10 cellular contexts compared by ENCODE assay signal in genomic region chr6:75147512-75147911, GRCh38. TPM values are rescaled to one million over a fixed set of nuclear protein-coding genes. Genes with fewer than 3 reads are reported as not detected.
DNase-seq lines count a peak whose midpoint lies in the region; ATAC-seq and TF ChIP-seq lines count a peak whose summit lies in the region.
"Had no signal": no experiment of that assay in that cellular context is flagged by ENCODE, and none has a peak within 500 bp of the region (broad histone marks: within the 10 kb centered on the region; RNA-seq: fewer than 3 reads in every experiment).

No MANE protein-coding gene starts in this region.

- H3K4me1 Mint-ChIP-seq in activated T-cell treated with anti-CD3 and anti-CD28 coated beads, Interleukin-2, amount 50 U/mL, for 4 hours (ENCODE audit: low read depth): no peaks in the 10 kb centered on the region
- H3K4me1 Mint-ChIP-seq: activated naive CD4-positive, alpha-beta T cell treated with anti-CD3 and anti-CD28 coated beads, Interleukin-2, amount 50 U/mL, for 24 hours had no signal

- TF ChIP-seq CTCF in HEK293 (tag by site-specific recombination; IDR thresholded peaks at IDR 0.05) (no peak), adrenal gland (IDR thresholded peaks at IDR 0.05) (no peak)

- DNase-seq in activated T-cell treated with anti-CD3 and anti-CD28 coated beads, Interleukin-2, amount 50 U/mL, for 4 hours: no peak
- DNase-seq in activated T-cell treated with anti-CD3 and anti-CD28 coated beads, Interleukin-2, amount 50 U/mL, for 1 hour: no peak
- no peak for DNase-seq in stimulated activated naive CD8-positive, alpha-beta T cell treated with anti-CD3 and anti-CD28 coated beads, Interleukin-15, Interleukin-2, amounts not matched to agents 100 U/mL and 50 U/mL, for 24 hours
- DNase-seq in adrenal gland (no peak), Right ventricle myocardium inferior (ENCODE audit: missing footprints) (no peak), trophoblast cell (no peak)

- no peak for TF ChIP-seq POLR2A in adrenal gland (IDR thresholded peaks at IDR 0.05)

- no peak overlapping the region for H2AK5ac ChIP-seq in trophoblast cell (ENCODE audit: low read length)

- H4K8ac ChIP-seq in trophoblast cell (ENCODE audit: low read depth, low read length): no peak overlapping the region

- intact Hi-C loops in adrenal gland (cut with DNase I) (no loop called here), Right ventricle myocardium inferior (cut with DNase I) (no loop called here)

- no peak overlapping the region for H2AFZ ChIP-seq in trophoblast cell (ENCODE audit: insufficient read depth, low read length, poor library complexity)

- no peak overlapping the region for H2BK120ac ChIP-seq in trophoblast cell (ENCODE audit: insufficient read depth, low read length, poor library complexity)

- H3K4ac ChIP-seq in trophoblast cell (ENCODE audit: low read depth, low read length): no peak overlapping the region

- no peak overlapping the region for H4K91ac ChIP-seq in trophoblast cell (ENCODE audit: low read depth, low read length)

- no peaks in the 10 kb centered on the region for H3K79me1 ChIP-seq in trophoblast cell (ENCODE audit: low read length)

- no peak overlapping the region for H2BK5ac ChIP-seq in trophoblast cell (ENCODE audit: low read depth, low read length, poor library complexity)

- WGBS in adrenal gland, 4 donors: 64 to 76% (median 72%) methylated on average over 2 of the region's 2 CpGs
- WGBS in trophoblast cell (ENCODE audit: extremely low coverage, insufficient coverage, insufficient read length): no CpG with 5 or more reads among the region's 2 CpGs

- CTCF ChIA-PET in HEK293 (lab: Yijun Ruan, JAX): interaction anchor here (0.6 to 1.2 kb wide), 4 partner anchors 41 to 873 kb away, joined by 3 read pairs; no protein-coding TSS in a partner anchor

- H3K27me3 ChIP-seq in adrenal gland (peaks cover 4% of the 10 kb centered on the region), trophoblast cell (ENCODE audit: insufficient read depth, low read length) (no peaks in the 10 kb centered on the region)

- H4K12ac ChIP-seq in trophoblast cell (ENCODE audit: low read depth, low read length): no peak overlapping the region

- no peak overlapping the region for H3K14ac ChIP-seq in trophoblast cell (ENCODE audit: low read length)

- no peaks in the 10 kb centered on the region for H3K4me1 ChIP-seq in HEK293 (ENCODE audit: control insufficient read depth, insufficient read depth, low read length)
- H3K4me1 ChIP-seq in adrenal gland (replicated peaks in 1 of 2): peaks cover 0 to 9% of the 10 kb centered on the region in 2 donors
- no peaks in the 10 kb centered on the region for H3K4me1 ChIP-seq in trophoblast cell (ENCODE audit: control insufficient read depth in 1 of 2, insufficient read depth in 2 of 2, low read length in 2 of 2)

- no peaks in the 10 kb centered on the region for H3K9me3 Mint-ChIP-seq in activated T-cell treated with anti-CD3 and anti-CD28 coated beads, Interleukin-2, amount 50 U/mL, for 4 hours
- H3K9me3 Mint-ChIP-seq: activated naive CD4-positive, alpha-beta T cell treated with anti-CD3 and anti-CD28 coated beads, Interleukin-2, amount 50 U/mL, for 24 hours had no signal

- H2BK12ac ChIP-seq in trophoblast cell (ENCODE audit: low read length): no peak overlapping the region

- no peak overlapping the region for H3K27ac ChIP-seq in HEK293 (ENCODE audit: extremely low read depth, low read depth, low read length)
- H3K27ac ChIP-seq in adrenal gland: no peak overlapping the region
- no peak overlapping the region for H3K27ac ChIP-seq in trophoblast cell (ENCODE audit: low read depth, low read length)
- H3K27ac ChIP-seq: VCaP had no signal

- no peaks in the 10 kb centered on the region for H3K79me2 ChIP-seq in trophoblast cell (ENCODE audit: control insufficient read depth, insufficient read depth, low read length, poor library complexity)

- peaks cover 0 to 3% of the 10 kb centered on the region in 2 experiments; a peak in 1 of 3 replicates for H3K36me3 ChIP-seq in HEK293 (ENCODE audit: control insufficient read depth in 2 of 2, insufficient read depth in 1 of 2, low read length in 2 of 2)
- no peaks in the 10 kb centered on the region for H3K36me3 ChIP-seq in adrenal gland (replicated peaks in 1 of 2)
- peaks cover 2 to 14% of the 10 kb centered on the region in 2 experiments for H3K36me3 ChIP-seq in trophoblast cell (ENCODE audit: control insufficient read depth in 1 of 2, insufficient read depth in 2 of 2, low read length in 2 of 2)

- no peak overlapping the region for H3K4me2 ChIP-seq in trophoblast cell (ENCODE audit: low read length)

- peak; percentile 69 to 80 for ATAC-seq in activated T-cell treated with anti-CD3 and anti-CD28 coated beads, Interleukin-2, amount 50 U/mL, for 4 hours
- peak; percentile 96 for ATAC-seq in HG03442 (IDR thresholded peaks at IDR 0.05; ENCODE audit: unreplicated experiment)
- ATAC-seq in stimulated activated naive CD8-positive, alpha-beta T cell treated with anti-CD3 and anti-CD28 coated beads, Interleukin-15, Interleukin-2, amounts not matched to agents 100 U/mL and 50 U/mL, for 24 hours: peak; percentile 78
- ATAC-seq in Right ventricle myocardium inferior: no peak

- POLR2A ChIA-PET in HEK293 (lab: Yijun Ruan, JAX): no interaction called here

- H3K18ac ChIP-seq in trophoblast cell (ENCODE audit: low read length): no peak overlapping the region

- no peak overlapping the region for H3K9ac ChIP-seq in trophoblast cell (ENCODE audit: low read length)

- H3K27me3 Mint-ChIP-seq in activated T-cell treated with anti-CD3 and anti-CD28 coated beads, Interleukin-2, amount 50 U/mL, for 4 hours (ENCODE audit: low read depth): peaks cover 6% of the 10 kb centered on the region

- H3K4me3 ChIP-seq in HEK293 (ENCODE audit: low read depth, low read length) (no peak overlapping the region), adrenal gland (no peak overlapping the region), trophoblast cell (ENCODE audit: low read depth, low read length) (no peak overlapping the region)

- no peak overlapping the region for H3K23ac ChIP-seq in trophoblast cell (ENCODE audit: low read length)

- H3K36me3 Mint-ChIP-seq in activated T-cell treated with anti-CD3 and anti-CD28 coated beads, Interleukin-2, amount 50 U/mL, for 4 hours (ENCODE audit: insufficient read depth): no peaks in the 10 kb centered on the region
- H3K36me3 Mint-ChIP-seq: activated naive CD4-positive, alpha-beta T cell treated with anti-CD3 and anti-CD28 coated beads, Interleukin-2, amount 50 U/mL, for 24 hours had no signal

- no peak overlapping the region for H3K4me3 Mint-ChIP-seq in activated T-cell treated with anti-CD3 and anti-CD28 coated beads, Interleukin-2, amount 50 U/mL, for 4 hours
- H3K4me3 Mint-ChIP-seq: activated naive CD4-positive, alpha-beta T cell treated with anti-CD3 and anti-CD28 coated beads, Interleukin-2, amount 50 U/mL, for 24 hours had no signal

- H3K9me3 ChIP-seq in HEK293 (ENCODE audit: control insufficient read depth, insufficient read depth, low read depth, low read length) (no peaks in the 10 kb centered on the region), adrenal gland (replicated peaks in 1 of 3) (no peaks in the 10 kb centered on the region), trophoblast cell (ENCODE audit: insufficient read depth, low read depth, low read length) (no peaks in the 10 kb centered on the region)

TF ChIP-seq in HEK293, 187 proteins besides CTCF, POLR2A, EP300 and RAD21:
- peak; percentile 26; the same call in 1 of the 2 replicates for TF ChIP-seq ZNF133 (tag by site-specific recombination; IDR thresholded peaks at IDR 0.05)
- no peak for TF ChIP-seq ZEB2 (tag by site-specific recombination; IDR thresholded peaks at IDR 0.05)

RNA-seq across cellular contexts. Expression of gene COL12A1, which starts 58.3 kb away (rescaled TPM):
- under 1 TPM; 0.29 to 0.40 (median 0.30) TPM for total RNA-seq in activated T-cell treated with anti-CD3 and anti-CD28 coated beads, Interleukin-2, amount 50 U/mL, for 4 hours
- 100 to 1,000 TPM in 1 of 8 donors, 10 to 100 TPM in 7; 17.0 to 106 (median 66.0) TPM for total RNA-seq in adrenal gland
- polyA plus RNA-seq in adrenal gland: 10 to 100 TPM; 13.0 to 23.6 (median 21.6) TPM
- total RNA-seq in Right ventricle myocardium inferior: 15.5 TPM
- 38.5 and 39.9 TPM in 2 replicates for polyA plus RNA-seq in trophoblast cell (2013)

Comparison
In these comparisons a context has a peak if more than half of its experiments do, and no peak if none do; other contexts are left out.
1. RNA of gene COL12A1, which starts 58.3 kb away (total RNA-seq): 17.0 to 106 TPM in adrenal gland and 15.5 TPM in Right ventricle myocardium inferior (single experiment); 0.29 to 0.40 TPM in activated T-cell treated with anti-CD3 and anti-CD28 coated beads, Interleukin-2, amount 50 U/mL, for 4 hours; every median in the first group is over 10 times any median in the second.